Comparison of ENCODE assay signal across 8 cellular contexts in the genomic region with DNA sequence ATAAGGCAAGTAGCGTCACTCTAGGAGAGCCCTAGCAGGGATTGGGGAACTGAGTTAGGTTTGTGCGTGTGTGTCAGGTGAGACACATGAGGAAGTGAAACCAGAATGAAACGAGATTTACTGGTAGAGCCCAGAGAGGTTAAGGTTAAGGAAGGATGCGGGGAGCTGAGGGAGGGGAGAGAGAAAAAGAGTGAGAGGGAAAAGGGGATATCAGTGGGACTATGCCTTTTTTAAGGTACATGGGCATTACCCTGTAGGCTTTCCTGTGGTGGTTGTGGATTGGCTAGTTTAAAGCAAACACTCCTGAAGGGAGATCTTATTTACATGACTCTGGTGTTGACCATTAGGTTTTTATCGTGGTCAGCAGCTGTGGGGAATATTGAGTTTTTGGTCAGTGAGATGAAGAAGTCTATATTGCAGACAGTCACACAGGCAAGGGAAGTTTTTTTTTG. TPM values are rescaled to one million over a fixed set of nuclear protein-coding genes. Genes with fewer than 3 reads are reported as not detected.
DNase-seq lines count a peak whose midpoint lies in the region; ATAC-seq, FAIRE-seq and TF ChIP-seq lines count a peak whose summit lies in the region.

No MANE protein-coding gene starts in this region.

- H4K20me1 ChIP-seq in H9 (ENCODE audit: control insufficient read depth, insufficient read depth, insufficient read length) (no peaks in the 10 kb centered on the region), MM.1S (ENCODE audit: insufficient read depth, low read length) (no peaks in the 10 kb centered on the region)

- H3K36me3 Mint-ChIP-seq in H9 (ENCODE audit: insufficient read depth in 1 of 3, low read depth in 3 of 3), result peaks cover 4 to 5% (median 4%) of the 10 kb centered on the region in 3 experiments; a peak in 4 of 7 replicates
- peaks cover 0 to 30% (median 14%) of the 10 kb centered on the region in 5 donors for H3K36me3 Mint-ChIP-seq in naive thymus-derived CD4-positive, alpha-beta T cell

- H3K27ac ChIP-seq in H9 (ENCODE audit: insufficient read length, low read depth, low read length) (no peak overlapping the region), MM.1S (ENCODE audit: low read length) (peak overlapping the region; percentile 75)
- no peak overlapping the region for H3K27ac ChIP-seq in naive thymus-derived CD4-positive, alpha-beta T cell (ENCODE audit: low read depth, low read length)

- H2BK120ac ChIP-seq in H9 (ENCODE audit: low read depth, low read length, poor library complexity, severe bottlenecking), result no peak overlapping the region

- no peaks in the 10 kb centered on the region for H3K9me3 ChIP-seq in H9 (ENCODE audit: control insufficient read depth, low read depth, low read length)
- H3K9me3 ChIP-seq in MM.1S (replicated peaks; ENCODE audit: insufficient read depth, low read length), result no peaks in the 10 kb centered on the region
- H3K9me3 ChIP-seq in naive thymus-derived CD4-positive, alpha-beta T cell (ENCODE audit: control insufficient read depth in 2 of 3, low read length in 3 of 3), result no peaks in the 10 kb centered on the region

- no peak overlapping the region for H3K56ac ChIP-seq in H9 (ENCODE audit: insufficient read length, low read depth, low read length)

- no peaks in the 10 kb centered on the region for H3K36me3 ChIP-seq in MM.1S (replicated peaks; ENCODE audit: insufficient read depth, low read length)
- H3K36me3 ChIP-seq in naive thymus-derived CD4-positive, alpha-beta T cell (ENCODE audit: control insufficient read depth in 2 of 3, insufficient read depth in 3 of 3, low read length in 3 of 3), result no peaks in the 10 kb centered on the region

- no peak overlapping the region for H2BK20ac ChIP-seq in H9 (ENCODE audit: low read depth, low read length, poor library complexity, severe bottlenecking)

- no peak overlapping the region for H3T11ph ChIP-seq in H9 (ENCODE audit: low read length)

- intact Hi-C loops in naive thymus-derived CD4-positive, alpha-beta T cell (cut with micrococcal nuclease), result no loop called here

- H4K91ac ChIP-seq in H9 (ENCODE audit: insufficient read length, low read depth, low read length), result no peak overlapping the region

- no peaks in the 10 kb centered on the region for H3K9me3 Mint-ChIP-seq in H9
- peaks cover 0 to 4% (median 0%) of the 10 kb centered on the region in 11 donors for H3K9me3 Mint-ChIP-seq in naive thymus-derived CD4-positive, alpha-beta T cell

- no peak overlapping the region for H2BK5ac ChIP-seq in H9 (ENCODE audit: insufficient read length, low read length)

- H3K4ac ChIP-seq in H9 (ENCODE audit: low read depth, low read length), result no peak overlapping the region

- peak; percentile 100 for ATAC-seq in GM18907 (IDR thresholded peaks at IDR 0.05; ENCODE audit: unreplicated experiment)
- ATAC-seq in naive thymus-derived CD4-positive, alpha-beta T cell, result peak; percentile 70

- H3K23me2 ChIP-seq in H9 (ENCODE audit: insufficient read length, low read depth, low read length, poor library complexity, severe bottlenecking), result no peaks in the 10 kb centered on the region

- no peak overlapping the region for H3K9ac ChIP-seq in H9 (ENCODE audit: extremely low read depth, insufficient read length, low read length)
- H3K9ac ChIP-seq in MM.1S (ENCODE audit: low read length), result peak overlapping the region; percentile 39; the same call in 1 of the 2 replicates

- no peak overlapping the region for H3K23ac ChIP-seq in H9 (ENCODE audit: insufficient read length, low read depth, low read length)

- no CpG with 5 or more reads among the region's 5 CpGs for WGBS in H9 (ENCODE audit: extremely low coverage, insufficient read length, low lambda C conversion rate)

- no peaks in the 10 kb centered on the region for H3K27me3 Mint-ChIP-seq in H9 (ENCODE audit: low read depth)
- no peaks in the 10 kb centered on the region for H3K27me3 Mint-ChIP-seq in naive thymus-derived CD4-positive, alpha-beta T cell

- H3K79me1 ChIP-seq in H9 (ENCODE audit: insufficient read depth, low read depth, low read length, poor library complexity, severe bottlenecking), result no peaks in the 10 kb centered on the region

- H4K8ac ChIP-seq in H9 (replicated peaks; ENCODE audit: insufficient read length, low read depth, low read length), result no peak overlapping the region

- TF ChIP-seq CTCF in H9 (conservative IDR thresholded peaks at IDR 0.05), result no peak
- TF ChIP-seq CTCF in MM.1S (IDR thresholded peaks at IDR 0.05; ENCODE audit: low read length), result no peak

- H3K27me3 ChIP-seq in H9 (ENCODE audit: insufficient read depth, low read length) (no peaks in the 10 kb centered on the region), MM.1S (replicated peaks; ENCODE audit: insufficient read depth, low read length) (no peaks in the 10 kb centered on the region)
- no peaks in the 10 kb centered on the region for H3K27me3 ChIP-seq in naive thymus-derived CD4-positive, alpha-beta T cell (ENCODE audit: control insufficient read depth in 2 of 2, insufficient read depth in 2 of 2, low read length in 2 of 2)

- no peaks in the 10 kb centered on the region for H3K9me2 ChIP-seq in MM.1S (replicated peaks; ENCODE audit: insufficient read depth, low read length)

- H3K4me2 ChIP-seq in H9 (ENCODE audit: insufficient read depth, insufficient read length, low read length) (no peak overlapping the region), MM.1S (ENCODE audit: low read depth, low read length) (peak overlapping the region; percentile 71)

- no peak overlapping the region for H2BK12ac ChIP-seq in H9 (ENCODE audit: insufficient read length, low read depth, low read length)

- POLR2A ChIA-PET in naive thymus-derived CD4-positive, alpha-beta T cell (lab: Charles Lee), result interaction anchor here (1.9 kb wide), 1 partner anchor 15 kb away, joined by 7 read pairs; a partner anchor contains a TSS

- H3K14ac ChIP-seq in H9 (ENCODE audit: insufficient read depth, low read length), result no peak overlapping the region

- peak overlapping the region; percentile 15 to 31 (median 24); a peak in 5 of 7 replicates for H3K27ac Mint-ChIP-seq in H9
- peak overlapping the region in 8 of 9 donors; percentile 0 to 90 (median 52) for H3K27ac Mint-ChIP-seq in naive thymus-derived CD4-positive, alpha-beta T cell

- H2BK15ac ChIP-seq in H9 (ENCODE audit: low read depth, low read length), result no peak overlapping the region

- H4K5ac ChIP-seq in H9 (ENCODE audit: insufficient read length, low read depth, low read length), result no peak overlapping the region

- no peak overlapping the region for H2AK5ac ChIP-seq in H9 (ENCODE audit: insufficient read length, low read length)

- H3K4me3 ChIP-seq in MM.1S (ENCODE audit: low read length), result peak overlapping the region; percentile 17; the same call in 1 of the 2 replicates
- no peak overlapping the region for H3K4me3 ChIP-seq in naive thymus-derived CD4-positive, alpha-beta T cell (ENCODE audit: low read length)

- peaks cover 10% of the 10 kb centered on the region; the same call in 1 of the 2 replicates for H3F3A ChIP-seq in MM.1S (ENCODE audit: insufficient read depth, low read length)

- peaks cover 12% of the 10 kb centered on the region for H3K4me1 ChIP-seq in H9 (ENCODE audit: insufficient read depth, low read length)
- H3K4me1 ChIP-seq in MM.1S (ENCODE audit: low read length), result peaks cover 21% of the 10 kb centered on the region
- H3K4me1 ChIP-seq in naive thymus-derived CD4-positive, alpha-beta T cell (ENCODE audit: control insufficient read depth in 2 of 2, insufficient read depth in 2 of 2, low read length in 2 of 2), result peaks cover 5 to 7% of the 10 kb centered on the region in 2 donors

- H3K4me3 Mint-ChIP-seq in H9, result no peak overlapping the region
- H3K4me3 Mint-ChIP-seq in naive thymus-derived CD4-positive, alpha-beta T cell, result peak overlapping the region in 8 of 10 donors; percentile 14 to 67 (median 48)

- no peak for DNase-seq in H9
- DNase-seq in MM.1S, result peak; percentile 77
- DNase-seq in naive thymus-derived CD4-positive, alpha-beta T cell, result no peak
- DNase-seq in NCI-H1417 treated with DMSO at 0.1 percent for 48 hours (lab: John Stamatoyannopoulos, UW), result no peak
- DNase-seq in globus pallidus (ENCODE audit: low spot score), result no peak
- no peak for DNase-seq in iPS-NIHi7 (ENCODE audit: extremely low spot score)
- DNase-seq in HTR-8/SVneo (ENCODE audit: insufficient read length, low spot score), result no peak

- peaks cover 38 to 54% of the 10 kb centered on the region in 2 experiments for H3K4me1 Mint-ChIP-seq in H9
- peaks cover 25 to 95% (median 82%) of the 10 kb centered on the region in 7 donors for H3K4me1 Mint-ChIP-seq in naive thymus-derived CD4-positive, alpha-beta T cell

- no peak overlapping the region for H3K18ac ChIP-seq in H9 (ENCODE audit: insufficient read length, low read depth, low read length)

- CTCF ChIA-PET in naive thymus-derived CD4-positive, alpha-beta T cell (lab: Charles Lee), result no interaction called here

- FAIRE-seq in HTR-8/SVneo (lab: Jason Lieb, UNC), result no peak

- H3K79me2 ChIP-seq in H9 (ENCODE audit: insufficient read depth, low read length) (peaks cover 20% of the 10 kb centered on the region; the same call in 1 of the 2 replicates), MM.1S (ENCODE audit: low read length) (peaks cover 96% of the 10 kb centered on the region)

- H2AFZ ChIP-seq in H9 (ENCODE audit: low read length), result no peak overlapping the region
- peak overlapping the region; percentile 19; the same call in 1 of the 2 replicates for H2AFZ ChIP-seq in MM.1S (ENCODE audit: low read length)

RNA-seq across cellular contexts. Expression of a gene that starts 13.9 kb away (rescaled TPM):
- 27.7 and 32.6 TPM in 2 replicates for total RNA-seq in H9 (2021)
- 10 to 100 TPM; 27.3 to 60.9 (median 56.3) TPM for total RNA-seq in naive thymus-derived CD4-positive, alpha-beta T cell
- polyA plus RNA-seq in naive thymus-derived CD4-positive, alpha-beta T cell, result 10 to 100 TPM; 12.4 to 13.0 TPM

Comparison
In these comparisons a context has a peak if more than half of its experiments do, and no peak if none do; other contexts are left out.
1. H3K4me3 Mint-ChIP-seq: peak in naive thymus-derived CD4-positive, alpha-beta T cell (8 of 10); none in H9 (0 of 2).